In genomic region chr17:47919889-47920288, GRCh38 we compare ENCODE assay signal across 3 cellular contexts. TPM values are rescaled to one million over a fixed set of nuclear protein-coding genes. Genes with fewer than 3 reads are reported as not detected.
"Had no signal": no experiment of that assay in that cellular context is flagged by ENCODE, and none has a peak within 500 bp of the region (broad histone marks: within the 10 kb centered on the region; RNA-seq: fewer than 3 reads in every experiment).

No MANE protein-coding gene starts in this region.

RNA-seq across cellular contexts. Expression of gene PRR15L, which starts 37.8 kb away (rescaled TPM):
- total RNA-seq: GM23248, H4 had no signal
- polyA plus RNA-seq: GM23248, IgD-negative memory B cell had no signal
